In genomic region chr3:18378218-18378617, GRCh38 we compare ENCODE assay signal across 1 cellular context.
TF ChIP-seq lines count a peak whose summit lies in the region.

No MANE protein-coding gene starts in this region.

TF ChIP-seq in GM23338, 12 proteins besides CTCF, POLR2A, EP300 and RAD21 (continued from another document):
- TF ChIP-seq CREB1 (CRISPR knock-in tag; IDR thresholded peaks at IDR 0.05; ENCODE audit: low read depth), result no peak
- no peak for TF ChIP-seq STAT1 (IDR thresholded peaks at IDR 0.05; ENCODE audit: unreplicated experiment)
- TF ChIP-seq ZNF462 (CRISPR knock-in tag; IDR thresholded peaks at IDR 0.05), result no peak
- TF ChIP-seq ZNF114 (CRISPR knock-in tag; IDR thresholded peaks at IDR 0.05), result no peak
- TF ChIP-seq EZH2 (IDR thresholded peaks at IDR 0.05; ENCODE audit: low read depth, unreplicated experiment), result no peak
- no peak for TF ChIP-seq POLR2AphosphoS5 (IDR thresholded peaks at IDR 0.05; ENCODE audit: low read depth)
